Comparison of ENCODE assay signal across 11 cellular contexts in genomic region chr2:38533180-38533579, GRCh38.
DNase-seq lines count a peak whose midpoint lies in the region; ATAC-seq and TF ChIP-seq lines count a peak whose summit lies in the region.
"Had no signal": no experiment of that assay in that cellular context is flagged by ENCODE, and none has a peak within 500 bp of the region (broad histone marks: within the 10 kb centered on the region; RNA-seq: fewer than 3 reads in every experiment).

No MANE protein-coding gene starts in this region.

- no peaks in the 10 kb centered on the region for H3K36me3 Mint-ChIP-seq in CD14-positive monocyte
- H3K36me3 Mint-ChIP-seq in activated naive CD4-positive, alpha-beta T cell treated with anti-CD3 and anti-CD28 coated beads, Interleukin-2, amount 10 ng/mL, durations not matched to agents 7 days and 5 days: no peaks in the 10 kb centered on the region

- H3K9me3 Mint-ChIP-seq in CD14-positive monocyte: peaks cover 0 to 5% (median 0%) of the 10 kb centered on the region in 7 donors
- H3K9me3 Mint-ChIP-seq in activated naive CD4-positive, alpha-beta T cell treated with anti-CD3 and anti-CD28 coated beads, Interleukin-2, amount 10 ng/mL, durations not matched to agents 7 days and 5 days: no peaks in the 10 kb centered on the region

- peak overlapping the region; percentile 40 to 83 for H3K4me3 Mint-ChIP-seq in CD14-positive monocyte
- H3K4me3 Mint-ChIP-seq in activated naive CD4-positive, alpha-beta T cell treated with anti-CD3 and anti-CD28 coated beads, Interleukin-2, amount 10 ng/mL, durations not matched to agents 7 days and 5 days: no peak overlapping the region

- peak overlapping the region in 1 of 7 donors; percentile 16 for H3K27ac Mint-ChIP-seq in CD14-positive monocyte
- H3K27ac Mint-ChIP-seq in activated naive CD4-positive, alpha-beta T cell treated with anti-CD3 and anti-CD28 coated beads, Interleukin-2, amount 10 ng/mL, durations not matched to agents 7 days and 5 days: no peak overlapping the region

- ATAC-seq in GM19438 (IDR thresholded peaks at IDR 0.05; ENCODE audit: low read depth, unreplicated experiment) (peak; percentile 93), HG03064 (IDR thresholded peaks at IDR 0.05; ENCODE audit: low read depth, unreplicated experiment) (peak; percentile 93)
- ATAC-seq: gastrocnemius medialis had no signal

- CTCF ChIA-PET in activated naive CD4-positive, alpha-beta T cell treated with anti-CD3 and anti-CD28 coated beads, Interleukin-2, amount 10 ng/mL, durations not matched to agents 7 days and 5 days (lab: Charles Lee): interaction anchor here (0.6 to 2.3 kb wide), 10 partner anchors 10 to 427 kb away, joined by 3 to 7 read pairs (median 4); no protein-coding TSS in a partner anchor

- intact Hi-C loops in CD14-positive monocyte (cut with micrococcal nuclease): no loop called here

- peaks cover 20% of the 10 kb centered on the region for H3K4me1 Mint-ChIP-seq in CD14-positive monocyte
- peaks cover 10% of the 10 kb centered on the region for H3K4me1 Mint-ChIP-seq in activated naive CD4-positive, alpha-beta T cell treated with anti-CD3 and anti-CD28 coated beads, Interleukin-2, amount 10 ng/mL, durations not matched to agents 7 days and 5 days

- DNase-seq in CD14-positive monocyte (ENCODE audit: low spot score) (peak; percentile 63), SHP77 treated with DMSO at 0.1 percent for 48 hours (lab: John Stamatoyannopoulos, UW) (peak; percentile 38), NCI-H1092 treated with DMSO at 0.1 percent for 48 hours (lab: John Stamatoyannopoulos, UW) (no peak)
- no peak for DNase-seq in activated naive CD4-positive, alpha-beta T cell treated with anti-CD3 and anti-CD28 coated beads, Interleukin-2, amount 10 ng/mL, durations not matched to agents 7 days and 5 days
- no peak for DNase-seq in stimulated activated CD8-positive, alpha-beta memory T cell treated with anti-CD3 and anti-CD28 coated beads, Interleukin-4, amount 100 ng/mL, for 48 hours
- no peak for DNase-seq in activated CD8-positive, alpha-beta memory T cell treated with anti-CD3 and anti-CD28 coated beads, Interleukin-2, amount 50 U/mL, for 48 hours
- DNase-seq: gastrocnemius medialis; pancreas; stimulated activated naive CD4-positive, alpha-beta T cell treated with Interleukin-2 at 50 U/mL for 16 hours had no signal

- peaks cover 24 to 64% (median 39%) of the 10 kb centered on the region in 3 donors for H3K27me3 Mint-ChIP-seq in CD14-positive monocyte (ENCODE audit: low read depth in 3 of 3)
- peaks cover 66% of the 10 kb centered on the region for H3K27me3 Mint-ChIP-seq in activated naive CD4-positive, alpha-beta T cell treated with anti-CD3 and anti-CD28 coated beads, Interleukin-2, amount 10 ng/mL, durations not matched to agents 7 days and 5 days

- TF ChIP-seq CTCF in CD14-positive monocyte (IDR thresholded peaks at IDR 0.05): no peak

Comparison
In these comparisons a context has a peak if more than half of its experiments do, and no peak if none do; other contexts are left out.
1. DNase-seq: peak in CD14-positive monocyte (single experiment) and SHP77 treated with DMSO at 0.1 percent for 48 hours (single experiment); none in activated naive CD4-positive, alpha-beta T cell treated with anti-CD3 and anti-CD28 coated beads, Interleukin-2, amount 10 ng/mL, durations not matched to agents 7 days and 5 days (single experiment), stimulated activated CD8-positive, alpha-beta memory T cell treated with anti-CD3 and anti-CD28 coated beads, Interleukin-4, amount 100 ng/mL, for 48 hours (single experiment), activated CD8-positive, alpha-beta memory T cell treated with anti-CD3 and anti-CD28 coated beads, Interleukin-2, amount 50 U/mL, for 48 hours (single experiment) and NCI-H1092 treated with DMSO at 0.1 percent for 48 hours (single experiment).